1 cellular context compared by ENCODE assay signal in genomic region chr10:88582411-88582805, GRCh38.
TF ChIP-seq lines count a peak whose summit lies in the region.

No MANE protein-coding gene starts in this region.

TF ChIP-seq in endothelial cell of umbilical vein, 7 proteins besides CTCF, POLR2A, EP300 and RAD21:
- TF ChIP-seq GATA2 (IDR thresholded peaks at IDR 0.05; ENCODE audit: insufficient read depth, insufficient read length, low read depth, low read length) (no peak), FOS (IDR thresholded peaks at IDR 0.05; ENCODE audit: borderline replicate concordance, insufficient read depth, low read length) (no peak), MYC (IDR thresholded peaks at IDR 0.05; ENCODE audit: low read depth, low read length) (no peak), POLR2AphosphoS5 (IDR thresholded peaks at IDR 0.05; ENCODE audit: insufficient read depth, low read depth, low read length) (no peak), MAX (IDR thresholded peaks at IDR 0.05; ENCODE audit: insufficient read depth, insufficient read length) (no peak), EZH2 (IDR thresholded peaks at IDR 0.05; ENCODE audit: borderline replicate concordance, low read depth, low read length, severe bottlenecking) (no peak), JUN (IDR thresholded peaks at IDR 0.05; ENCODE audit: borderline replicate concordance, insufficient read depth, insufficient read length, low read depth) (no peak)
